In genomic region chr7:81725496-81726117, GRCh38 we compare ENCODE assay signal across 12 cellular contexts. TPM values are rescaled to one million over a fixed set of nuclear protein-coding genes. Genes with fewer than 3 reads are reported as not detected.
DNase-seq lines count a peak whose midpoint lies in the region; ATAC-seq and TF ChIP-seq lines count a peak whose summit lies in the region.
"Had no signal": no experiment of that assay in that cellular context is flagged by ENCODE, and none has a peak within 500 bp of the region (broad histone marks: within the 10 kb centered on the region; RNA-seq: fewer than 3 reads in every experiment).

No MANE protein-coding gene starts in this region.

- no peak for TF ChIP-seq CTCF in fibroblast of pulmonary artery (IDR thresholded peaks at IDR 0.05; ENCODE audit: low read length, missing control alignments)
- no peak for TF ChIP-seq CTCF in smooth muscle cell (IDR thresholded peaks at IDR 0.05; ENCODE audit: borderline replicate concordance, insufficient read depth, poor library complexity, severe bottlenecking)
- no peak for TF ChIP-seq CTCF in mammary epithelial cell (conservative IDR thresholded peaks at IDR 0.05 in 1 of 2, IDR thresholded peaks at IDR 0.05 in 1 of 2; ENCODE audit: extremely low read depth in 1 of 2, insufficient read depth in 1 of 2, low read depth in 1 of 2, low read length in 2 of 2)

- H3K4me2 ChIP-seq in smooth muscle cell (peak overlapping the region; percentile 71), mammary epithelial cell (ENCODE audit: insufficient read depth, low read depth, low read length) (no peak overlapping the region)

- no peak for ATAC-seq in activated CD8-positive, alpha-beta T cell treated with anti-CD3 and anti-CD28 coated beads, Interleukin-2, amount 10 ng/mL, durations not matched to agents 7 days and 5 days
- ATAC-seq in stimulated activated naive CD8-positive, alpha-beta T cell treated with anti-CD3 and anti-CD28 coated beads, Interleukin-15, Interleukin-2, amounts not matched to agents 100 U/mL and 50 U/mL, for 24 hours = no peak
- ATAC-seq: activated CD8-positive, alpha-beta memory T cell treated with anti-CD3 and anti-CD28 coated beads, Interleukin-2, amount 10 ng/mL, durations not matched to agents 7 days and 5 days; stimulated activated effector memory CD8-positive, alpha-beta T cell treated with anti-CD3 and anti-CD28 coated beads, Interleukin-12 subunit alpha, Interleukin-12 subunit beta, amount 100 ng/mL, for 72 hours had no signal

- H3K79me2 ChIP-seq in smooth muscle cell (ENCODE audit: low read depth) (no peaks in the 10 kb centered on the region), mammary epithelial cell (ENCODE audit: insufficient read depth, low read length) (no peaks in the 10 kb centered on the region)

- intact Hi-C loops in mammary epithelial cell (cut with micrococcal nuclease) = no loop called here

- POLR2A ChIA-PET in activated CD8-positive, alpha-beta T cell treated with anti-CD3 and anti-CD28 coated beads, Interleukin-2, amount 10 ng/mL, durations not matched to agents 7 days and 5 days (lab: Charles Lee) = no interaction called here

- in situ Hi-C loops in mammary epithelial cell (cut with MboI; ENCODE audit: low sequenced_read_pairs in 2 of 2) = no loop called here

- 19% methylated on average over 7 of the region's 7 CpGs for WGBS in smooth muscle cell (ENCODE audit: low lambda C conversion rate)
- WGBS in mammary epithelial cell (ENCODE audit: low coverage, missing lambda C conversion rate) = 74% methylated on average over 7 of the region's 7 CpGs

- no peaks in the 10 kb centered on the region for H3K4me1 Mint-ChIP-seq in activated CD8-positive, alpha-beta T cell treated with anti-CD3 and anti-CD28 coated beads, Interleukin-2, amount 10 ng/mL, durations not matched to agents 7 days and 5 days (ENCODE audit: low read depth)
- H3K4me1 Mint-ChIP-seq: activated CD8-positive, alpha-beta memory T cell treated with anti-CD3 and anti-CD28 coated beads, Interleukin-2, amount 10 ng/mL, durations not matched to agents 7 days and 5 days; neural crest cell; stimulated activated effector memory CD8-positive, alpha-beta T cell treated with anti-CD3 and anti-CD28 coated beads, Interleukin-12 subunit alpha, Interleukin-12 subunit beta, amount 100 ng/mL, for 72 hours had no signal

- H3K27ac Mint-ChIP-seq in activated CD8-positive, alpha-beta T cell treated with anti-CD3 and anti-CD28 coated beads, Interleukin-2, amount 10 ng/mL, durations not matched to agents 7 days and 5 days = no peak overlapping the region
- H3K27ac Mint-ChIP-seq: activated CD8-positive, alpha-beta memory T cell treated with anti-CD3 and anti-CD28 coated beads, Interleukin-2, amount 10 ng/mL, durations not matched to agents 7 days and 5 days; stimulated activated effector memory CD8-positive, alpha-beta T cell treated with anti-CD3 and anti-CD28 coated beads, Interleukin-12 subunit alpha, Interleukin-12 subunit beta, amount 100 ng/mL, for 72 hours had no signal

- dilution Hi-C loops in mammary epithelial cell (cut with HindIII; ENCODE audit: low sequenced_read_pairs) = loop anchor here (25.0 kb wide), 1 partner anchor 213 kb away; no protein-coding TSS in a partner anchor

- H3K4me1 ChIP-seq in SJCRH30 = 0 out of 2 replicates have a peak, but pooled peaks cover 3% of the 10 kb centered on the region
- H3K4me1 ChIP-seq in smooth muscle cell (ENCODE audit: low read depth) = no peaks in the 10 kb centered on the region
- no peaks in the 10 kb centered on the region for H3K4me1 ChIP-seq in mammary epithelial cell (ENCODE audit: insufficient read depth, low read length)

- no peaks in the 10 kb centered on the region for H3K9me3 Mint-ChIP-seq in activated CD8-positive, alpha-beta T cell treated with anti-CD3 and anti-CD28 coated beads, Interleukin-2, amount 10 ng/mL, durations not matched to agents 7 days and 5 days (ENCODE audit: insufficient read depth)

- H4K20me1 ChIP-seq in smooth muscle cell (ENCODE audit: low read depth) (no peaks in the 10 kb centered on the region), mammary epithelial cell (ENCODE audit: insufficient read depth, low read length) (no peaks in the 10 kb centered on the region)

- BruUV-seq in mammary epithelial cell (replicated peaks; lab: Mats Ljungman, UMichigan) = no TSS peak

- H3K27me3 ChIP-seq in SJCRH30 (no peaks in the 10 kb centered on the region), smooth muscle cell (ENCODE audit: low read depth) (no peaks in the 10 kb centered on the region), mammary epithelial cell (ENCODE audit: insufficient read depth, low read length) (peaks cover 2% of the 10 kb centered on the region)

- no peaks in the 10 kb centered on the region for H3F3A ChIP-seq in smooth muscle cell (ENCODE audit: low read depth)

- H3K9me3 ChIP-seq in SJCRH30 (replicated peaks) (no peaks in the 10 kb centered on the region; the same call in 1 of the 2 replicates), smooth muscle cell (replicated peaks; ENCODE audit: low read depth) (no peaks in the 10 kb centered on the region), mammary epithelial cell (replicated peaks; ENCODE audit: insufficient read depth, low read length) (no peaks in the 10 kb centered on the region)

- H3K27ac ChIP-seq in SJCRH30 = no peak overlapping the region
- peak overlapping the region; percentile 87 for H3K27ac ChIP-seq in smooth muscle cell (ENCODE audit: low read depth)
- H3K27ac ChIP-seq in mammary epithelial cell (ENCODE audit: insufficient read depth, low read depth, low read length) = no peak overlapping the region

- no peaks in the 10 kb centered on the region for H3K27me3 Mint-ChIP-seq in activated CD8-positive, alpha-beta T cell treated with anti-CD3 and anti-CD28 coated beads, Interleukin-2, amount 10 ng/mL, durations not matched to agents 7 days and 5 days (ENCODE audit: low read depth)
- H3K27me3 Mint-ChIP-seq: activated CD8-positive, alpha-beta memory T cell treated with anti-CD3 and anti-CD28 coated beads, Interleukin-2, amount 10 ng/mL, durations not matched to agents 7 days and 5 days had no signal

- H3K36me3 ChIP-seq in SJCRH30 = no peaks in the 10 kb centered on the region
- H3K36me3 ChIP-seq in smooth muscle cell (ENCODE audit: low read depth) = no peaks in the 10 kb centered on the region
- H3K36me3 ChIP-seq in mammary epithelial cell (ENCODE audit: insufficient read depth, low read length) = no peaks in the 10 kb centered on the region

- 0 out of 2 replicates have a peak overlapping the region, but pooled peaks have one; percentile 2 for H3K4me3 ChIP-seq in SJCRH30
- H3K4me3 ChIP-seq in fibroblast of pulmonary artery (replicated peaks; ENCODE audit: low read depth, low read length) = no peak overlapping the region
- no peak overlapping the region for H3K4me3 ChIP-seq in smooth muscle cell
- H3K4me3 ChIP-seq in mammary epithelial cell (replicated peaks in 1 of 3; ENCODE audit: insufficient read depth in 1 of 3, low read depth in 2 of 3, low read length in 3 of 3) = no peak overlapping the region

- H3K36me3 Mint-ChIP-seq in activated CD8-positive, alpha-beta T cell treated with anti-CD3 and anti-CD28 coated beads, Interleukin-2, amount 10 ng/mL, durations not matched to agents 7 days and 5 days (ENCODE audit: low read depth) = no peaks in the 10 kb centered on the region
- H3K36me3 Mint-ChIP-seq: activated CD8-positive, alpha-beta memory T cell treated with anti-CD3 and anti-CD28 coated beads, Interleukin-2, amount 10 ng/mL, durations not matched to agents 7 days and 5 days; stimulated activated effector memory CD8-positive, alpha-beta T cell treated with anti-CD3 and anti-CD28 coated beads, Interleukin-12 subunit alpha, Interleukin-12 subunit beta, amount 100 ng/mL, for 72 hours had no signal

- DNase-seq in GM03348 (ENCODE audit: low spot score) (peak; percentile 77), SJCRH30 (peak; percentile 4 to 21), fibroblast of pulmonary artery (ENCODE audit: low read depth) (peak; percentile 81), smooth muscle cell (lab: John Stamatoyannopoulos, UW; ENCODE audit: unreplicated experiment) (no peak), mammary epithelial cell (no peak)
- no peak for DNase-seq in activated CD8-positive, alpha-beta T cell treated with anti-CD3 and anti-CD28 coated beads, Interleukin-2, amount 10 ng/mL, durations not matched to agents 7 days and 5 days
- no peak for DNase-seq in stimulated activated naive CD8-positive, alpha-beta T cell treated with anti-CD3 and anti-CD28 coated beads, Interleukin-15, Interleukin-2, amounts not matched to agents 100 U/mL and 50 U/mL, for 24 hours
- DNase-seq: activated CD8-positive, alpha-beta memory T cell treated with anti-CD3 and anti-CD28 coated beads, Interleukin-2, amount 10 ng/mL, durations not matched to agents 7 days and 5 days; aorta; NCI-H1105 treated with DMSO at 0.1 percent for 48 hours had no signal

- H2AFZ ChIP-seq in smooth muscle cell (ENCODE audit: low read depth) = peak overlapping the region; percentile 26
- H2AFZ ChIP-seq in mammary epithelial cell (ENCODE audit: low read depth, low read length) = no peak overlapping the region

- CTCF ChIA-PET in activated CD8-positive, alpha-beta T cell treated with anti-CD3 and anti-CD28 coated beads, Interleukin-2, amount 10 ng/mL, durations not matched to agents 7 days and 5 days (lab: Charles Lee) = no interaction called here
- CTCF ChIA-PET in mammary epithelial cell (lab: Charles Lee; ENCODE audit: low non-redundant PET) = no interaction called here

- H3K9ac ChIP-seq in smooth muscle cell (ENCODE audit: low read depth) (peak overlapping the region; percentile 49), mammary epithelial cell (ENCODE audit: insufficient read depth, low read length) (no peak overlapping the region)

- no peak overlapping the region for H3K4me3 Mint-ChIP-seq in activated CD8-positive, alpha-beta T cell treated with anti-CD3 and anti-CD28 coated beads, Interleukin-2, amount 10 ng/mL, durations not matched to agents 7 days and 5 days
- H3K4me3 Mint-ChIP-seq: activated CD8-positive, alpha-beta memory T cell treated with anti-CD3 and anti-CD28 coated beads, Interleukin-2, amount 10 ng/mL, durations not matched to agents 7 days and 5 days; neural crest cell; stimulated activated effector memory CD8-positive, alpha-beta T cell treated with anti-CD3 and anti-CD28 coated beads, Interleukin-12 subunit alpha, Interleukin-12 subunit beta, amount 100 ng/mL, for 72 hours had no signal

RNA-seq across cellular contexts. Expression of gene HGF, which starts 44.2 kb away (rescaled TPM):
- 0.16 TPM in 1 of 2 replicates, not detected in the other for total RNA-seq in SJCRH30 (2014; rRNA removed; shearing (Covaris generic))
- 43.6 and 55.1 TPM in 2 replicates for total RNA-seq in smooth muscle cell
- 15.4 and 18.3 TPM in 2 replicates for polyA plus RNA-seq in smooth muscle cell
- not detected for total RNA-seq in activated CD8-positive, alpha-beta T cell treated with anti-CD3 and anti-CD28 coated beads, Interleukin-2, amount 10 ng/mL, durations not matched to agents 7 days and 5 days
- total RNA-seq in mammary epithelial cell = under 1 TPM in 1 of 2 donors, not detected in 1; 0.17 TPM
- polyA plus RNA-seq in mammary epithelial cell = not detected
- polyA minus RNA-seq in mammary epithelial cell = not detected
- total RNA-seq: activated CD8-positive, alpha-beta memory T cell treated with anti-CD3 and anti-CD28 coated beads, Interleukin-2, amount 10 ng/mL, durations not matched to agents 7 days and 5 days had no signal

Comparison
In these comparisons a context has a peak if more than half of its experiments do, and no peak if none do; other contexts are left out.
1. DNase-seq: peak in GM03348 (single experiment), SJCRH30 (2 of 2) and fibroblast of pulmonary artery (single experiment); none in smooth muscle cell (single experiment), activated CD8-positive, alpha-beta T cell treated with anti-CD3 and anti-CD28 coated beads, Interleukin-2, amount 10 ng/mL, durations not matched to agents 7 days and 5 days (single experiment), stimulated activated naive CD8-positive, alpha-beta T cell treated with anti-CD3 and anti-CD28 coated beads, Interleukin-15, Interleukin-2, amounts not matched to agents 100 U/mL and 50 U/mL, for 24 hours (single experiment) and mammary epithelial cell (single experiment).
2. RNA of gene HGF, which starts 44.2 kb away (total RNA-seq): 43.6 to 55.1 TPM in smooth muscle cell; 0.17 TPM in mammary epithelial cell, 0.16 TPM in SJCRH30 and not detected in activated CD8-positive, alpha-beta T cell treated with anti-CD3 and anti-CD28 coated beads, Interleukin-2, amount 10 ng/mL, durations not matched to agents 7 days and 5 days; every median in the first group is over 10 times any median in the second.